Comparison of ENCODE assay signal across 1 cellular context in the genomic region with DNA sequence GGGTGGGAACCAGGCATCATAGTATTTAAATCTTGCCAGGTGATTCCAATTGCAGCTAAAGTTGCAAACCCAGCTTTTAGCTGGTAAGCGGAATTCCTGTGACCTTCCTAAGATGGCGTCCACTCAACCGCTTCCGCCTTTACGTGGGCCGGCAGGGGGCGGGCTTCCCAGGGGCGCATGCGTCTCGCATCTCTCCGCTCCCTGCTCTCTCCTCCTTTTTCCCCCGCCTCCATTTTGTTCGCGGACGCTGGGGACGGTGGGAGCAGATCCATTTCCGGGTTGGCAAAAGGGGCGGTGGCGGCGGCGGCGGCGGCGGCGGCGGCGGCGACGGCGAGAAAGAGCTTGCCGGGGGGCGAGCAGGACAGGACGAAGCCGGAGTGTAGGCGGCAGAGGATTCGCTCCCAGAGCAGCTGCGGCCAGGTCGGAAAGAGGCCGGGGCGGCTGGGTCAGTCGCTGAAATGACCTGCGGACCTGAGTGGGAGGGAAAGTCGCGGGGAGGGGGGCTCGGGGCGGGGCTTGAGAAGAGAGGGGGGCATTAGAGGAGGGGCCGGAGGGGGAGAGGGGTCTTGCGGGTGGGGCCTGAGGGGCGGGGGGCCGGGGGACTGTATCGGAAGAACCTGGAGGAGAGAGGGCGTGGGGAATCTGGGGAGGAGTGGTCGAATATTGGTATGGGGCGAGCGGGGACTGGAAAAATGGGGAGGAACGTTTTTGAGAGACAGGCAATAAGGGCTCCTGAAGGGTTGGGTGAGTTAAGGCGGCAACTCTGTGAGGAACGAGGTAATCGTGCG.
TF ChIP-seq lines count a peak whose summit lies in the region.

TSS of gene WIPF2 (plus strand) at position 232 of the 788 bp plus-strand sequence. CDS start 37,156 bp downstream, outside the sequence.

TF ChIP-seq in GM12878, 131 proteins besides CTCF, POLR2A, EP300 and RAD21 (continued from another document and continues in another):
- TF ChIP-seq, protein P1, sequence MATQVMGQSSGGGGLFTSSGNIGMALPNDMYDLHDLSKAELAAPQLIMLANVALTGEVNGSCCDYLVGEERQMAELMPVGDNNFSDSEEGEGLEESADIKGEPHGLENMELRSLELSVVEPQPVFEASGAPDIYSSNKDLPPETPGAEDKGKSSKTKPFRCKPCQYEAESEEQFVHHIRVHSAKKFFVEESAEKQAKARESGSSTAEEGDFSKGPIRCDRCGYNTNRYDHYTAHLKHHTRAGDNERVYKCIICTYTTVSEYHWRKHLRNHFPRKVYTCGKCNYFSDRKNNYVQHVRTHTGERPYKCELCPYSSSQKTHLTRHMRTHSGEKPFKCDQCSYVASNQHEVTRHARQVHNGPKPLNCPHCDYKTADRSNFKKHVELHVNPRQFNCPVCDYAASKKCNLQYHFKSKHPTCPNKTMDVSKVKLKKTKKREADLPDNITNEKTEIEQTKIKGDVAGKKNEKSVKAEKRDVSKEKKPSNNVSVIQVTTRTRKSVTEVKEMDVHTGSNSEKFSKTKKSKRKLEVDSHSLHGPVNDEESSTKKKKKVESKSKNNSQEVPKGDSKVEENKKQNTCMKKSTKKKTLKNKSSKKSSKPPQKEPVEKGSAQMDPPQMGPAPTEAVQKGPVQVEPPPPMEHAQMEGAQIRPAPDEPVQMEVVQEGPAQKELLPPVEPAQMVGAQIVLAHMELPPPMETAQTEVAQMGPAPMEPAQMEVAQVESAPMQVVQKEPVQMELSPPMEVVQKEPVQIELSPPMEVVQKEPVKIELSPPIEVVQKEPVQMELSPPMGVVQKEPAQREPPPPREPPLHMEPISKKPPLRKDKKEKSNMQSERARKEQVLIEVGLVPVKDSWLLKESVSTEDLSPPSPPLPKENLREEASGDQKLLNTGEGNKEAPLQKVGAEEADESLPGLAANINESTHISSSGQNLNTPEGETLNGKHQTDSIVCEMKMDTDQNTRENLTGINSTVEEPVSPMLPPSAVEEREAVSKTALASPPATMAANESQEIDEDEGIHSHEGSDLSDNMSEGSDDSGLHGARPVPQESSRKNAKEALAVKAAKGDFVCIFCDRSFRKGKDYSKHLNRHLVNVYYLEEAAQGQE (IDR thresholded peaks at IDR 0.05; ENCODE audit: low read depth, low read length), result no peak
- TF ChIP-seq POU2F2 (IDR thresholded peaks at IDR 0.05; ENCODE audit: borderline replicate concordance, low read depth, low read length), result no peak
- TF ChIP-seq FOS (IDR thresholded peaks at IDR 0.05; ENCODE audit: borderline replicate concordance, extremely low read depth, insufficient read length), result no peak
- TF ChIP-seq MYC (IDR thresholded peaks at IDR 0.05; ENCODE audit: insufficient read depth, insufficient read length, insufficient replicate concordance, low read length, severe bottlenecking), result no peak
- TF ChIP-seq YY1 (IDR thresholded peaks at IDR 0.05; ENCODE audit: low read depth, low read length), result peak; percentile 99
- no peak for TF ChIP-seq KDM1A (IDR thresholded peaks at IDR 0.05; ENCODE audit: borderline replicate concordance)
- TF ChIP-seq, protein P2, sequence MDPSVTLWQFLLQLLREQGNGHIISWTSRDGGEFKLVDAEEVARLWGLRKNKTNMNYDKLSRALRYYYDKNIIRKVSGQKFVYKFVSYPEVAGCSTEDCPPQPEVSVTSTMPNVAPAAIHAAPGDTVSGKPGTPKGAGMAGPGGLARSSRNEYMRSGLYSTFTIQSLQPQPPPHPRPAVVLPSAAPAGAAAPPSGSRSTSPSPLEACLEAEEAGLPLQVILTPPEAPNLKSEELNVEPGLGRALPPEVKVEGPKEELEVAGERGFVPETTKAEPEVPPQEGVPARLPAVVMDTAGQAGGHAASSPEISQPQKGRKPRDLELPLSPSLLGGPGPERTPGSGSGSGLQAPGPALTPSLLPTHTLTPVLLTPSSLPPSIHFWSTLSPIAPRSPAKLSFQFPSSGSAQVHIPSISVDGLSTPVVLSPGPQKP (IDR thresholded peaks at IDR 0.05; ENCODE audit: low read depth, low read length), result no peak
- no peak for TF ChIP-seq BMI1 (IDR thresholded peaks at IDR 0.05; ENCODE audit: borderline replicate concordance)
- peak; percentile 79 for TF ChIP-seq GABPA (IDR thresholded peaks at IDR 0.05; ENCODE audit: low read depth)
- TF ChIP-seq MEF2B (IDR thresholded peaks at IDR 0.05; ENCODE audit: partially characterized antibody, poor library complexity, severe bottlenecking), result no peak
- TF ChIP-seq RB1 (IDR thresholded peaks at IDR 0.05; ENCODE audit: borderline replicate concordance), result 0 out of 2 replicates have a peak, but pooled peaks have one; percentile 25
- no peak for TF ChIP-seq PML (IDR thresholded peaks at IDR 0.05; ENCODE audit: low read length)
- peak; percentile 40 for TF ChIP-seq PBX3 (IDR thresholded peaks at IDR 0.05; ENCODE audit: insufficient replicate concordance, low read depth, low read length)
- TF ChIP-seq CREM (IDR thresholded peaks at IDR 0.05; ENCODE audit: low read depth), result peak; percentile 50; the same call in 1 of the 2 replicates
- no peak for TF ChIP-seq CBX5 (IDR thresholded peaks at IDR 0.05; ENCODE audit: low read depth)
- no peak; the same call in 1 of the 2 replicates for TF ChIP-seq DPF2 (IDR thresholded peaks at IDR 0.05)
- TF ChIP-seq E4F1 (IDR thresholded peaks at IDR 0.05; ENCODE audit: borderline replicate concordance, partially characterized antibody), result peak; percentile 76
- no peak; the same call in none of the 2 replicates for TF ChIP-seq IKZF1 (conservative IDR thresholded peaks at IDR 0.05)
- no peak for TF ChIP-seq JUND (IDR thresholded peaks at IDR 0.05; ENCODE audit: low read depth, low read length)
- no peak for TF ChIP-seq KAT2A (conservative IDR thresholded peaks at IDR 0.05; ENCODE audit: control insufficient read depth, low read depth, low read length)
- TF ChIP-seq CEBPB (IDR thresholded peaks at IDR 0.05; ENCODE audit: borderline replicate concordance in 1 of 2, low read depth in 2 of 2, low read length in 2 of 2), result no peak
- TF ChIP-seq, protein P3, sequence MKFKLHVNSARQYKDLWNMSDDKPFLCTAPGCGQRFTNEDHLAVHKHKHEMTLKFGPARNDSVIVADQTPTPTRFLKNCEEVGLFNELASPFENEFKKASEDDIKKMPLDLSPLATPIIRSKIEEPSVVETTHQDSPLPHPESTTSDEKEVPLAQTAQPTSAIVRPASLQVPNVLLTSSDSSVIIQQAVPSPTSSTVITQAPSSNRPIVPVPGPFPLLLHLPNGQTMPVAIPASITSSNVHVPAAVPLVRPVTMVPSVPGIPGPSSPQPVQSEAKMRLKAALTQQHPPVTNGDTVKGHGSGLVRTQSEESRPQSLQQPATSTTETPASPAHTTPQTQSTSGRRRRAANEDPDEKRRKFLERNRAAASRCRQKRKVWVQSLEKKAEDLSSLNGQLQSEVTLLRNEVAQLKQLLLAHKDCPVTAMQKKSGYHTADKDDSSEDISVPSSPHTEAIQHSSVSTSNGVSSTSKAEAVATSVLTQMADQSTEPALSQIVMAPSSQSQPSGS (IDR thresholded peaks at IDR 0.05; ENCODE audit: low read length), result no peak
- no peak for TF ChIP-seq MTA2 (IDR thresholded peaks at IDR 0.05; ENCODE audit: low read depth)
- TF ChIP-seq ZSCAN29 (IDR thresholded peaks at IDR 0.05), result no peak
- no peak for TF ChIP-seq USF2 (IDR thresholded peaks at IDR 0.05; ENCODE audit: borderline replicate concordance, low read depth, low read length)
- no peak for TF ChIP-seq NBN (IDR thresholded peaks at IDR 0.05)
- TF ChIP-seq MTA3 (IDR thresholded peaks at IDR 0.05; ENCODE audit: borderline replicate concordance, low read length), result no peak
- TF ChIP-seq NKRF (conservative IDR thresholded peaks at IDR 0.05), result 0 out of 2 replicates have a peak, but pooled peaks have one; percentile 11
- TF ChIP-seq NRF1 (conservative IDR thresholded peaks at IDR 0.05; ENCODE audit: low read depth, low read length), result peak; percentile 92
- no peak for TF ChIP-seq IRF3 (IDR thresholded peaks at IDR 0.05)
- TF ChIP-seq, protein P4, sequence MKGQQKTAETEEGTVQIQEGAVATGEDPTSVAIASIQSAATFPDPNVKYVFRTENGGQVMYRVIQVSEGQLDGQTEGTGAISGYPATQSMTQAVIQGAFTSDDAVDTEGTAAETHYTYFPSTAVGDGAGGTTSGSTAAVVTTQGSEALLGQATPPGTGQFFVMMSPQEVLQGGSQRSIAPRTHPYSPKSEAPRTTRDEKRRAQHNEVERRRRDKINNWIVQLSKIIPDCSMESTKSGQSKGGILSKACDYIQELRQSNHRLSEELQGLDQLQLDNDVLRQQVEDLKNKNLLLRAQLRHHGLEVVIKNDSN (IDR thresholded peaks at IDR 0.05; ENCODE audit: borderline replicate concordance, extremely low read length, insufficient read depth, low read depth, low read length), result no peak
- no peak; the same call in 1 of the 2 replicates for TF ChIP-seq EED (IDR thresholded peaks at IDR 0.05; ENCODE audit: low read depth)
- no peak; the same call in 1 of the 2 replicates for TF ChIP-seq POLR2AphosphoS2 (IDR thresholded peaks at IDR 0.05; ENCODE audit: low read depth, low read length)
- TF ChIP-seq, protein P5, sequence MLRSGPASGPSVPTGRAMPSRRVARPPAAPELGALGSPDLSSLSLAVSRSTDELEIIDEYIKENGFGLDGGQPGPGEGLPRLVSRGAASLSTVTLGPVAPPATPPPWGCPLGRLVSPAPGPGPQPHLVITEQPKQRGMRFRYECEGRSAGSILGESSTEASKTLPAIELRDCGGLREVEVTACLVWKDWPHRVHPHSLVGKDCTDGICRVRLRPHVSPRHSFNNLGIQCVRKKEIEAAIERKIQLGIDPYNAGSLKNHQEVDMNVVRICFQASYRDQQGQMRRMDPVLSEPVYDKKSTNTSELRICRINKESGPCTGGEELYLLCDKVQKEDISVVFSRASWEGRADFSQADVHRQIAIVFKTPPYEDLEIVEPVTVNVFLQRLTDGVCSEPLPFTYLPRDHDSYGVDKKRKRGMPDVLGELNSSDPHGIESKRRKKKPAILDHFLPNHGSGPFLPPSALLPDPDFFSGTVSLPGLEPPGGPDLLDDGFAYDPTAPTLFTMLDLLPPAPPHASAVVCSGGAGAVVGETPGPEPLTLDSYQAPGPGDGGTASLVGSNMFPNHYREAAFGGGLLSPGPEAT (IDR thresholded peaks at IDR 0.05; ENCODE audit: low read depth), result no peak; the same call in 1 of the 2 replicates
